Comparison of ENCODE assay signal across 15 cellular contexts in genomic region chr1:16015960-16016901, GRCh38. TPM values are rescaled to one million over a fixed set of nuclear protein-coding genes. Genes with fewer than 3 reads are reported as not detected.
A peak's percentile ranks its signal among the peaks of the same experiment; 100 is the strongest.
DNase-seq lines count a peak whose midpoint lies in the region; ATAC-seq, FAIRE-seq and TF ChIP-seq lines count a peak whose summit lies in the region.
"Had no signal": no experiment of that assay in that cellular context is flagged by ENCODE, and none has a peak within 500 bp of the region (broad histone marks: within the 10 kb centered on the region; RNA-seq: fewer than 3 reads in every experiment).

No MANE protein-coding gene starts in this region.

- WGBS in esophagus muscularis mucosa = 59% methylated on average over 7 of the region's 23 CpGs
- WGBS in neuronal stem cell (ENCODE audit: extremely low coverage in 2 of 2, insufficient read length in 2 of 2, insufficient replicate concordance in 1 of 2), 2 donors = no CpG with 5 or more reads among the region's 23 CpGs
- WGBS in transverse colon (ENCODE audit: low coverage in 1 of 2), 2 donors = 67% methylated on average over 23 of the region's 23 CpGs; no CpG with 5 or more reads in 1 of the 2 donors

- H3K4me1 ChIP-seq in esophagus muscularis mucosa (peaks cover 49 to 90% (median 85%) of the 10 kb centered on the region in 4 donors), neuronal stem cell (ENCODE audit: control insufficient read depth in 2 of 2, insufficient read depth in 1 of 2, low read depth in 1 of 2, low read length in 2 of 2) (peaks cover 11 to 22% of the 10 kb centered on the region in 2 donors), transverse colon (peaks cover 32 to 48% (median 46%) of the 10 kb centered on the region in 4 donors)

- H3K4me2 ChIP-seq in neuronal stem cell (ENCODE audit: insufficient read depth, low read length, poor library complexity, severe bottlenecking) = no peak overlapping the region

- peak overlapping the region; percentile 87 for H2BK15ac ChIP-seq in neuronal stem cell (ENCODE audit: low read length)

- H3K27me3 ChIP-seq in esophagus muscularis mucosa (no peaks in the 10 kb centered on the region), neuronal stem cell (ENCODE audit: control insufficient read depth in 3 of 3, insufficient read depth in 3 of 3, low read depth in 1 of 3, low read length in 3 of 3) (peaks cover 0 to 91% (median 31%) of the 10 kb centered on the region in 3 experiments), transverse colon (no peaks in the 10 kb centered on the region)

- no peaks in the 10 kb centered on the region for H3K36me3 Mint-ChIP-seq in immature natural killer cell
- H3K36me3 Mint-ChIP-seq: activated naive CD4-positive, alpha-beta T cell treated with anti-CD3 and anti-CD28 coated beads, Interleukin-2, amount 50 U/mL, for 72 hours had no signal

- H4K91ac ChIP-seq in neuronal stem cell (ENCODE audit: low read depth, low read length, poor library complexity) = no peak overlapping the region

- intact Hi-C loops in esophagus muscularis mucosa (cut with DNase I) (no loop called here), transverse colon (cut with DNase I; ENCODE audit: low total_unique reads) (no loop called here)

- H3K18ac ChIP-seq in neuronal stem cell (ENCODE audit: low read length) = peak overlapping the region; percentile 19

- H3K23ac ChIP-seq in neuronal stem cell (ENCODE audit: low read depth, low read length, poor library complexity) = peak overlapping the region; percentile 37

- in situ Hi-C loops in transverse colon (cut with MboI; ENCODE audit: low pct_ligation_motif_present in 1 of 4, low pct_unique_long_range_greater_than_20kb in 1 of 4, low sequenced_read_pairs in 3 of 4) = no loop called here

- H3K9me3 ChIP-seq in esophagus muscularis mucosa (no peaks in the 10 kb centered on the region), neuronal stem cell (replicated peaks in 1 of 2; ENCODE audit: control insufficient read depth in 2 of 2, insufficient read depth in 1 of 2, low read depth in 1 of 2, low read length in 2 of 2) (no peaks in the 10 kb centered on the region), transverse colon (no peaks in the 10 kb centered on the region)

- H2BK5ac ChIP-seq in neuronal stem cell (ENCODE audit: low read length) = peak overlapping the region; percentile 22

- no peak overlapping the region for H3K27ac Mint-ChIP-seq in immature natural killer cell
- H3K27ac Mint-ChIP-seq: activated naive CD4-positive, alpha-beta T cell treated with anti-CD3 and anti-CD28 coated beads, Interleukin-2, amount 50 U/mL, for 72 hours; progenitor cell of endocrine pancreas had no signal

- peak overlapping the region; percentile 71 for H3K14ac ChIP-seq in neuronal stem cell (ENCODE audit: low read length)

- H3K36me3 ChIP-seq in esophagus muscularis mucosa (peaks cover 0 to 24% (median 0%) of the 10 kb centered on the region in 4 donors), neuronal stem cell (replicated peaks in 1 of 2; ENCODE audit: control insufficient read depth in 2 of 2, insufficient read depth in 2 of 2, low read length in 2 of 2) (no peaks in the 10 kb centered on the region), transverse colon (no peaks in the 10 kb centered on the region)

- no peak for FAIRE-seq in H54 (lab: Jason Lieb, UNC)

- H3K27ac ChIP-seq in esophagus muscularis mucosa (replicated peaks in 1 of 4) (peak overlapping the region; percentile 92 to 99 (median 98)), neuronal stem cell (replicated peaks; ENCODE audit: low read length) (no peak overlapping the region), transverse colon (peak overlapping the region; percentile 83 to 92 (median 87))

- H4K8ac ChIP-seq in neuronal stem cell (ENCODE audit: low read depth, low read length) = no peak overlapping the region

- H3K9me3 Mint-ChIP-seq in immature natural killer cell = no peaks in the 10 kb centered on the region
- H3K9me3 Mint-ChIP-seq: activated naive CD4-positive, alpha-beta T cell treated with anti-CD3 and anti-CD28 coated beads, Interleukin-2, amount 50 U/mL, for 72 hours had no signal

- DNase-seq in NCI-H2171 (lab: John Stamatoyannopoulos, UW) (peak; percentile 9), esophagus muscularis mucosa (ENCODE audit: extremely low spot score) (no peak), neuronal stem cell (ENCODE audit: low spot score) (no peak), transverse colon (peak; percentile 46), H54 (ENCODE audit: insufficient read length, low spot score) (no peak), immature natural killer cell (no peak)
- DNase-seq: cerebellar nuclear complex, NCI-H1930 had no signal

- peak; percentile 88 for TF ChIP-seq EP300 in esophagus muscularis mucosa (IDR thresholded peaks at IDR 0.05)
- TF ChIP-seq EP300 in transverse colon (IDR thresholded peaks at IDR 0.05; ENCODE audit: low read depth) = peak; percentile 76

- H3K79me1 ChIP-seq in neuronal stem cell (ENCODE audit: low read depth, low read length) = peaks cover 2% of the 10 kb centered on the region

- peak overlapping the region; percentile 52 for H2BK120ac ChIP-seq in neuronal stem cell (ENCODE audit: low read depth, low read length)

- no peak overlapping the region for H2AFZ ChIP-seq in neuronal stem cell (ENCODE audit: low read length)

- no peak overlapping the region for H3K4me3 Mint-ChIP-seq in immature natural killer cell

- H2AK5ac ChIP-seq in neuronal stem cell (ENCODE audit: low read depth, low read length) = peak overlapping the region; percentile 93

- H3K9ac ChIP-seq in neuronal stem cell (ENCODE audit: low read depth, low read length, poor library complexity) = no peak overlapping the region

- H3K4ac ChIP-seq in neuronal stem cell (ENCODE audit: low read length) = no peak overlapping the region

- H3K4me1 Mint-ChIP-seq in immature natural killer cell = peaks cover 7% of the 10 kb centered on the region in 2 donors

- no peak for ATAC-seq in GM18861 (IDR thresholded peaks at IDR 0.05; ENCODE audit: unreplicated experiment)
- ATAC-seq in GM18502 (IDR thresholded peaks at IDR 0.05; ENCODE audit: poor library complexity, unreplicated experiment) = no peak
- ATAC-seq: activated naive CD4-positive, alpha-beta T cell treated with anti-CD3 and anti-CD28 coated beads, Interleukin-2, amount 50 U/mL, for 72 hours had no signal

- H3K4me3 ChIP-seq in esophagus muscularis mucosa (peak overlapping the region; percentile 59 to 72 (median 66)), neuronal stem cell (ENCODE audit: low read length in 2 of 2) (no peak overlapping the region), transverse colon (peak overlapping the region in 3 of 4 donors; percentile 8 to 32 (median 32))

- TF ChIP-seq POLR2A in esophagus muscularis mucosa (IDR thresholded peaks at IDR 0.05; ENCODE audit: low read depth) = peak; percentile 26
- no peak for TF ChIP-seq POLR2A in transverse colon (IDR thresholded peaks at IDR 0.05)
- TF ChIP-seq POLR2A in H54 (IDR thresholded peaks at IDR 0.05; ENCODE audit: low read depth, low read length) = no peak

- peaks cover 0 to 2% (median 0%) of the 10 kb centered on the region in 3 donors for H3K27me3 Mint-ChIP-seq in immature natural killer cell (ENCODE audit: low read depth in 3 of 3)

- H2BK12ac ChIP-seq in neuronal stem cell (ENCODE audit: low read length) = peak overlapping the region; percentile 19

- TF ChIP-seq CTCF in esophagus muscularis mucosa (IDR thresholded peaks at IDR 0.05) (no peak), transverse colon (IDR thresholded peaks at IDR 0.05) (no peak)

RNA-seq across cellular contexts. Expression of gene HSPB7, which starts 1.6 kb away (rescaled TPM):
- total RNA-seq in esophagus muscularis mucosa = 100 to 1,000 TPM; 111 to 408 (median 279) TPM
- polyA plus RNA-seq in neuronal stem cell (2013, experiment 1 of 2) = not detected
- polyA plus RNA-seq in neuronal stem cell (2013, experiment 2 of 2) = not detected
- total RNA-seq in transverse colon = 10 to 100 TPM in 2 of 4 donors, 1 to 10 TPM in 2; 6.0 to 63.1 (median 9.2) TPM
- not detected for polyA plus RNA-seq in immature natural killer cell
- total RNA-seq: activated naive CD4-positive, alpha-beta T cell treated with anti-CD3 and anti-CD28 coated beads, Interleukin-2, amount 50 U/mL, for 72 hours; mononuclear cell; progenitor cell of endocrine pancreas had no signal

RNA-seq across cellular contexts. Expression of gene CLCNKA, which starts 5.6 kb away (rescaled TPM):
- under 1 TPM in 3 of 4 donors, not detected in 1; 0.17 to 0.42 (median 0.33) TPM for total RNA-seq in esophagus muscularis mucosa
- 0.13 TPM for polyA plus RNA-seq in neuronal stem cell (2013, experiment 1 of 2)
- 0.08 TPM for polyA plus RNA-seq in neuronal stem cell (2013, experiment 2 of 2)
- 10 to 100 TPM in 1 of 4 donors, under 1 TPM in 2, not detected in 1; 0.68 to 21.7 (median 0.79) TPM for total RNA-seq in transverse colon
- polyA plus RNA-seq in immature natural killer cell = not detected
- total RNA-seq: mononuclear cell, SK-MEL-5 had no signal
- polyA plus RNA-seq: fibroblast of lung had no signal

RNA-seq across cellular contexts. Expression of gene SRARP, which starts 12.2 kb away (rescaled TPM):
- total RNA-seq in esophagus muscularis mucosa = not detected
- not detected for polyA plus RNA-seq in neuronal stem cell (2013, experiment 1 of 2)
- not detected for polyA plus RNA-seq in neuronal stem cell (2013, experiment 2 of 2)
- total RNA-seq in transverse colon = not detected
- polyA plus RNA-seq in immature natural killer cell = not detected
- total RNA-seq: activated naive CD4-positive, alpha-beta T cell treated with anti-CD3 and anti-CD28 coated beads, Interleukin-2, amount 50 U/mL, for 72 hours; fibroblast of lung; mononuclear cell; progenitor cell of endocrine pancreas; SK-MEL-5 had no signal
- polyA plus RNA-seq: fibroblast of lung had no signal

RNA-seq across cellular contexts. Expression of gene CLCNKB, which starts 27.4 kb away (rescaled TPM):
- under 1 TPM in 1 of 4 donors, not detected in 3; 0.34 TPM for total RNA-seq in esophagus muscularis mucosa
- 2.9 TPM for polyA plus RNA-seq in neuronal stem cell (2013, experiment 1 of 2)
- polyA plus RNA-seq in neuronal stem cell (2013, experiment 2 of 2) = 2.7 TPM
- 1 to 10 TPM in 1 of 4 donors, under 1 TPM in 1, not detected in 2; 0.48 to 1.1 TPM for total RNA-seq in transverse colon
- not detected for polyA plus RNA-seq in immature natural killer cell
- total RNA-seq: activated naive CD4-positive, alpha-beta T cell treated with anti-CD3 and anti-CD28 coated beads, Interleukin-2, amount 50 U/mL, for 72 hours; mononuclear cell had no signal

RNA-seq across cellular contexts. Expression of gene ZBTB17, which starts 40.3 kb away (rescaled TPM):
- total RNA-seq in esophagus muscularis mucosa = 10 to 100 TPM; 29.5 to 40.8 (median 34.6) TPM
- polyA plus RNA-seq in neuronal stem cell (2013, experiment 1 of 2) = 26.5 TPM
- polyA plus RNA-seq in neuronal stem cell (2013, experiment 2 of 2) = 28.4 TPM
- total RNA-seq in transverse colon = 100 to 1,000 TPM in 1 of 4 donors, 10 to 100 TPM in 3; 33.3 to 113 (median 50.5) TPM
- 10 to 100 TPM in 1 of 3 donors, 1 to 10 TPM in 2; 6.1 to 21.4 (median 7.0) TPM for polyA plus RNA-seq in immature natural killer cell

Comparison
In these comparisons a context has a peak if more than half of its experiments do, and no peak if none do; other contexts are left out.
1. DNase-seq: peak in NCI-H2171 (single experiment) and transverse colon (single experiment); none in esophagus muscularis mucosa (single experiment), neuronal stem cell (single experiment), H54 (single experiment) and immature natural killer cell (0 of 3).
2. H3K4me3 ChIP-seq: peak in esophagus muscularis mucosa (4 of 4) and transverse colon (3 of 4); none in neuronal stem cell (0 of 2).